Comparison of ENCODE assay signal across 22 cellular contexts in genomic region chr5:158839638-158840037, GRCh38.
"Had no signal": no experiment of that assay in that cellular context is flagged by ENCODE, and none has a peak within 500 bp of the region (broad histone marks: within the 10 kb centered on the region; RNA-seq: fewer than 3 reads in every experiment).

No MANE protein-coding gene starts in this region.

- H3K4me3 Mint-ChIP-seq: activated CD8-positive, alpha-beta T cell treated with anti-CD3 and anti-CD28 coated beads for 36 hours; activated T-cell treated with anti-CD3 and anti-CD28 coated beads, Interleukin-2, amount 50 U/mL, for 4 hours; activated T-helper 17 cell treated with anti-CD3 and anti-CD28 coated beads, Interleukin-2, amount 50 U/mL, for 72 hours; natural killer cell; stimulated activated effector memory CD8-positive, alpha-beta T cell treated with anti-CD3 and anti-CD28 coated beads, Interleukin-12 subunit alpha, Interleukin-12 subunit beta, amount 100 ng/mL, for 72 hours; stimulated activated naive CD8-positive, alpha-beta T cell treated with anti-CD3 and anti-CD28 coated beads, Interleukin-15, Interleukin-2, amounts not matched to agents 100 ng/mL and 50 ng/mL, for 24 hours had no signal

- ATAC-seq: activated CD8-positive, alpha-beta T cell treated with anti-CD3 and anti-CD28 coated beads for 36 hours; activated T-cell treated with anti-CD3 and anti-CD28 coated beads, Interleukin-2, amount 50 U/mL, for 4 hours; activated T-helper 17 cell treated with anti-CD3 and anti-CD28 coated beads, Interleukin-2, amount 50 U/mL, for 72 hours; lower lobe of right lung; natural killer cell; stimulated activated effector memory CD8-positive, alpha-beta T cell treated with anti-CD3 and anti-CD28 coated beads, Interleukin-12 subunit alpha, Interleukin-12 subunit beta, amount 100 ng/mL, for 72 hours had no signal

- H3K27me3 Mint-ChIP-seq: activated CD8-positive, alpha-beta T cell treated with anti-CD3 and anti-CD28 coated beads for 36 hours; stimulated activated naive CD8-positive, alpha-beta T cell treated with anti-CD3 and anti-CD28 coated beads, Interleukin-15, Interleukin-2, amounts not matched to agents 100 ng/mL and 50 ng/mL, for 24 hours had no signal

- H3K9me3 ChIP-seq: gastroesophageal sphincter, heart left ventricle, lower lobe of right lung, sigmoid colon, upper lobe of left lung had no signal

- H3K27me3 ChIP-seq: heart left ventricle, sigmoid colon, upper lobe of left lung had no signal

- H3K9me3 Mint-ChIP-seq: activated CD8-positive, alpha-beta T cell treated with anti-CD3 and anti-CD28 coated beads for 36 hours; activated T-cell treated with anti-CD3 and anti-CD28 coated beads, Interleukin-2, amount 50 U/mL, for 4 hours; activated T-helper 17 cell treated with anti-CD3 and anti-CD28 coated beads, Interleukin-2, amount 50 U/mL, for 72 hours; stimulated activated effector memory CD8-positive, alpha-beta T cell treated with anti-CD3 and anti-CD28 coated beads, Interleukin-12 subunit alpha, Interleukin-12 subunit beta, amount 100 ng/mL, for 72 hours; stimulated activated naive CD8-positive, alpha-beta T cell treated with anti-CD3 and anti-CD28 coated beads, Interleukin-15, Interleukin-2, amounts not matched to agents 100 ng/mL and 50 ng/mL, for 24 hours had no signal

- DNase-seq: activated CD4-positive, alpha-beta T cell treated with anti-CD3 and anti-CD28 coated beads for 1 hour; activated CD4-positive, alpha-beta T cell treated with anti-CD3 and anti-CD28 coated beads, Interleukin-2, amount 50 U/mL, for 1 hour; activated CD8-positive, alpha-beta T cell treated with anti-CD3 and anti-CD28 coated beads for 36 hours; activated gamma-delta T cell treated with Interleukin-2 at 50 U/mL for 16 hours; activated naive CD4-positive, alpha-beta T cell treated with anti-CD3 and anti-CD28 coated beads, Interleukin-2, amount 50 U/mL, for 16 hours; activated T-cell treated with anti-CD3 and anti-CD28 coated beads, Interleukin-2, amount 50 U/mL, for 4 hours; amniotic stem cell; central memory CD4-positive, alpha-beta T cell; heart left ventricle; lower lobe of right lung; mesendoderm; natural killer cell; sigmoid colon; small intestine; stimulated activated CD4-positive, alpha-beta T cell treated with anti-CD3 and anti-CD28 coated beads, Interleukin-4, amount 100 ng/mL, for 24 hours; substantia nigra; T1000; upper lobe of left lung had no signal

- H3K36me3 ChIP-seq: gastroesophageal sphincter, lower lobe of right lung, sigmoid colon, upper lobe of left lung had no signal

- H3K27ac ChIP-seq: gastroesophageal sphincter, heart left ventricle, lower lobe of right lung, upper lobe of left lung had no signal

- H3K27ac Mint-ChIP-seq: activated CD8-positive, alpha-beta T cell treated with anti-CD3 and anti-CD28 coated beads for 36 hours; activated T-helper 17 cell treated with anti-CD3 and anti-CD28 coated beads, Interleukin-2, amount 50 U/mL, for 72 hours; natural killer cell; stimulated activated effector memory CD8-positive, alpha-beta T cell treated with anti-CD3 and anti-CD28 coated beads, Interleukin-12 subunit alpha, Interleukin-12 subunit beta, amount 100 ng/mL, for 72 hours; stimulated activated naive CD8-positive, alpha-beta T cell treated with anti-CD3 and anti-CD28 coated beads, Interleukin-15, Interleukin-2, amounts not matched to agents 100 ng/mL and 50 ng/mL, for 24 hours had no signal

- H3K4me1 ChIP-seq: lower lobe of right lung, sigmoid colon, upper lobe of left lung had no signal

- H3K36me3 Mint-ChIP-seq: natural killer cell; stimulated activated effector memory CD8-positive, alpha-beta T cell treated with anti-CD3 and anti-CD28 coated beads, Interleukin-12 subunit alpha, Interleukin-12 subunit beta, amount 100 ng/mL, for 72 hours had no signal

- H3K4me1 Mint-ChIP-seq: activated T-helper 17 cell treated with anti-CD3 and anti-CD28 coated beads, Interleukin-2, amount 50 U/mL, for 72 hours; natural killer cell; stimulated activated effector memory CD8-positive, alpha-beta T cell treated with anti-CD3 and anti-CD28 coated beads, Interleukin-12 subunit alpha, Interleukin-12 subunit beta, amount 100 ng/mL, for 72 hours had no signal

- H3K4me3 ChIP-seq: gastroesophageal sphincter, heart left ventricle, lower lobe of right lung, sigmoid colon, upper lobe of left lung had no signal
